In the genomic region with DNA sequence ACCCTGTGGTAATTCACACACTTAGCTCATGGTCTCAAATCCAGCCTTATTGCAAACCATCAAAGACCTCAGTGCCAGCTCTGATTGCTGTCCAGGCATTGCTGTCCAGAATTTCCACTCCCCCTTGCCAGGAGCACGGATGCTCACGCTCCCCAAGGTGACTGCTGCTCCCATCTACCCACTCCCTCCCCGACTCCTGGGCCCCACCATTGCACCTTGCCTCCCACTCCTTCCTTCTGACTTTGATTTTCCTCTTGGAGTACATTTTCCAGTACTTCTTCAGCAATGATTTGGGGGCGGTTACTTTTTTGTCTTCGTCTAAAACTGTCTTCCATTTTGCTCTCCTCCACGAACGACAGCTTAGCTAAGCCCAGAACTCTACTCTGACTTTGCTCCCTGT, we compare ENCODE assay signal across 1 cellular context.
TF ChIP-seq lines count a peak whose summit lies in the region.

No MANE protein-coding gene starts in this region.

TF ChIP-seq in IMR-90, 13 proteins besides CTCF, POLR2A, EP300 and RAD21:
- no peak for TF ChIP-seq NFE2L2 (IDR thresholded peaks at IDR 0.05; ENCODE audit: low read depth, low read length)
- TF ChIP-seq CEBPB (IDR thresholded peaks at IDR 0.05; ENCODE audit: low read depth, low read length), result no peak
- no peak for TF ChIP-seq RCOR1 (IDR thresholded peaks at IDR 0.05; ENCODE audit: insufficient replicate concordance, low read length)
- TF ChIP-seq, protein P1, sequence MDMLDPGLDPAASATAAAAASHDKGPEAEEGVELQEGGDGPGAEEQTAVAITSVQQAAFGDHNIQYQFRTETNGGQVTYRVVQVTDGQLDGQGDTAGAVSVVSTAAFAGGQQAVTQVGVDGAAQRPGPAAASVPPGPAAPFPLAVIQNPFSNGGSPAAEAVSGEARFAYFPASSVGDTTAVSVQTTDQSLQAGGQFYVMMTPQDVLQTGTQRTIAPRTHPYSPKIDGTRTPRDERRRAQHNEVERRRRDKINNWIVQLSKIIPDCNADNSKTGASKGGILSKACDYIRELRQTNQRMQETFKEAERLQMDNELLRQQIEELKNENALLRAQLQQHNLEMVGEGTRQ (IDR thresholded peaks at IDR 0.05; ENCODE audit: low read depth, low read length), result no peak
- TF ChIP-seq ELK1 (IDR thresholded peaks at IDR 0.05; ENCODE audit: borderline replicate concordance, low read depth, low read length), result no peak
- TF ChIP-seq MAZ (IDR thresholded peaks at IDR 0.05; ENCODE audit: borderline replicate concordance, low read depth, low read length), result no peak
- TF ChIP-seq SMC3 (IDR thresholded peaks at IDR 0.05; ENCODE audit: low read depth, low read length), result no peak
